25 cellular contexts compared by ENCODE assay signal in the genomic region with DNA sequence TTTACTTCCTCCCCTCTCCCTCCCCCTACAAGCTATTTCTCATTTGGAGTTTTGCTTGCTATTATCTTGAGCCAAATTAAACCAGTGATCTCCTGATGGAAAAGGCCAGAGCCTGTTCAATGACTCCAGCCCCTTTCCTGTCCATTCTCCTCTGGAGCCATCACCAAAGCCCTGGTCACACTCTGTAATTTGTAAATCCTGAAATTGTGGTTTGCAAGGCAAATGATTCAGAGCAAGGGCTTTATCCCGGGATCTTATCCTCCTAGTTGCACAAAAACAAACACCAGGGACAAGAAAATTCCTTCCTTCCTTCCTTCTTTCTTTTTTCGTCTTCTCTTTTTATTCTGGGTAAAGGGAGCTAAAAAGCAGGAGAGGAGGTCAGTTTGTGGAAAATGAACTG.
DNase-seq lines count a peak whose midpoint lies in the region; ATAC-seq and TF ChIP-seq lines count a peak whose summit lies in the region.
"Had no signal": no experiment of that assay in that cellular context is flagged by ENCODE, and none has a peak within 500 bp of the region (broad histone marks: within the 10 kb centered on the region; RNA-seq: fewer than 3 reads in every experiment).

No MANE protein-coding gene starts in this region.

- H3K27me3 Mint-ChIP-seq in activated naive CD4-positive, alpha-beta T cell treated with anti-CD3 and anti-CD28 coated beads, Interleukin-2, amount 50 U/mL, for 24 hours = no peaks in the 10 kb centered on the region
- no peaks in the 10 kb centered on the region for H3K27me3 Mint-ChIP-seq in activated CD8-positive, alpha-beta T cell treated with anti-CD3 and anti-CD28 coated beads, Interleukin-2, amount 10 ng/mL, durations not matched to agents 7 days and 5 days (ENCODE audit: low read depth)
- H3K27me3 Mint-ChIP-seq: activated CD4-positive, alpha-beta T cell treated with anti-CD3 and anti-CD28 coated beads, Interleukin-2, amount 10 ng/mL, durations not matched to agents 24 days and 14 days; memory B cell had no signal

- no peaks in the 10 kb centered on the region for H3K9me3 ChIP-seq in adipocyte (ENCODE audit: control insufficient read depth, low read length)
- H3K9me3 ChIP-seq in iPS-20b (ENCODE audit: insufficient read depth, low read depth, low read length) = no peaks in the 10 kb centered on the region
- no peaks in the 10 kb centered on the region for H3K9me3 ChIP-seq in OCI-LY7 (ENCODE audit: low read length)
- H3K9me3 ChIP-seq: A549, breast epithelium, psoas muscle, stomach, upper lobe of left lung had no signal

- H3K36me3 ChIP-seq in adipocyte (ENCODE audit: control insufficient read depth, insufficient read depth, low read length, severe bottlenecking) (no peaks in the 10 kb centered on the region), iPS-20b (ENCODE audit: insufficient read depth, low read depth, low read length) (no peaks in the 10 kb centered on the region), OCI-LY7 (ENCODE audit: insufficient read depth, low read length) (no peaks in the 10 kb centered on the region)
- H3K36me3 ChIP-seq: breast epithelium, stomach, upper lobe of left lung had no signal

- H3K27ac ChIP-seq in iPS-20b (ENCODE audit: low read length) (peak overlapping the region; percentile 78), OCI-LY7 (ENCODE audit: low read depth, low read length, poor library complexity, severe bottlenecking) (no peak overlapping the region)
- H3K27ac ChIP-seq: A549, breast epithelium, coronary artery, psoas muscle, skin epidermis, stomach, upper lobe of left lung had no signal

- H3K4me1 ChIP-seq in adipocyte (ENCODE audit: control insufficient read depth, insufficient read depth, low read length) = no peaks in the 10 kb centered on the region
- peaks cover 41% of the 10 kb centered on the region for H3K4me1 ChIP-seq in iPS-20b (ENCODE audit: insufficient read depth, low read length)
- H3K4me1 ChIP-seq in OCI-LY7 (ENCODE audit: insufficient read depth, low read length, poor library complexity, severe bottlenecking) = no peaks in the 10 kb centered on the region
- H3K4me1 ChIP-seq: A549, breast epithelium, psoas muscle, stomach had no signal

- peak overlapping the region; percentile 39 for H3K4me3 Mint-ChIP-seq in activated naive CD4-positive, alpha-beta T cell treated with anti-CD3 and anti-CD28 coated beads, Interleukin-2, amount 50 U/mL, for 24 hours
- no peak overlapping the region for H3K4me3 Mint-ChIP-seq in activated CD8-positive, alpha-beta T cell treated with anti-CD3 and anti-CD28 coated beads, Interleukin-2, amount 10 ng/mL, durations not matched to agents 7 days and 5 days
- H3K4me3 Mint-ChIP-seq: activated CD4-positive, alpha-beta T cell treated with anti-CD3 and anti-CD28 coated beads, Interleukin-2, amount 10 ng/mL, durations not matched to agents 24 days and 14 days; memory B cell had no signal

- no peak for TF ChIP-seq CTCF in OCI-LY7 (conservative IDR thresholded peaks at IDR 0.05; ENCODE audit: low read length)

- no peak overlapping the region for H2AFZ ChIP-seq in OCI-LY7 (ENCODE audit: low read length)

- H3K4me3 ChIP-seq in adipocyte (ENCODE audit: low read length) = no peak overlapping the region
- peak overlapping the region; percentile 18; the same call in 1 of the 2 replicates for H3K4me3 ChIP-seq in iPS-20b (ENCODE audit: low read length)
- no peak overlapping the region for H3K4me3 ChIP-seq in OCI-LY7 (ENCODE audit: low read depth, low read length, poor library complexity, severe bottlenecking)
- H3K4me3 ChIP-seq: A549, breast epithelium, coronary artery, psoas muscle, skin epidermis, stomach, upper lobe of left lung had no signal

- no peak for DNase-seq in activated naive CD4-positive, alpha-beta T cell treated with anti-CD3 and anti-CD28 coated beads, Interleukin-2, amount 50 U/mL, for 16 hours
- DNase-seq in adipocyte (ENCODE audit: low read depth) (peak; percentile 42), SKM-1 treated with dmso at 0.1 percent for 144 hours (lab: John Stamatoyannopoulos, UW; ENCODE audit: unreplicated experiment) (no peak), OCI-LY7 (ENCODE audit: low spot score) (no peak)
- no peak for DNase-seq in activated CD8-positive, alpha-beta T cell treated with anti-CD3 and anti-CD28 coated beads, Interleukin-2, amount 10 ng/mL, durations not matched to agents 7 days and 5 days
- DNase-seq: activated CD4-positive, alpha-beta T cell treated with anti-CD3 and anti-CD28 coated beads, Interleukin-2, amount 10 ng/mL, durations not matched to agents 24 days and 14 days; foreskin fibroblast; hippocampal formation; KG1; kidney glomerular epithelial cell; NCI-H1930; NCI-H446; psoas muscle; stimulated activated CD4-positive, alpha-beta T cell treated with anti-CD3 and anti-CD28 coated beads, Interleukin-2, amount 100 ng/mL, for 48 hours; stomach; upper lobe of left lung had no signal

- no peaks in the 10 kb centered on the region for H3K79me2 ChIP-seq in OCI-LY7 (ENCODE audit: insufficient read depth, low read depth, low read length)

- intact Hi-C loops in OCI-LY7 (cut with micrococcal nuclease; ENCODE audit: unreplicated experiment) = no loop called here

- peaks cover 17% of the 10 kb centered on the region for H3K4me1 Mint-ChIP-seq in activated naive CD4-positive, alpha-beta T cell treated with anti-CD3 and anti-CD28 coated beads, Interleukin-2, amount 50 U/mL, for 24 hours
- H3K4me1 Mint-ChIP-seq in activated CD8-positive, alpha-beta T cell treated with anti-CD3 and anti-CD28 coated beads, Interleukin-2, amount 10 ng/mL, durations not matched to agents 7 days and 5 days (ENCODE audit: low read depth) = peaks cover 8% of the 10 kb centered on the region
- H3K4me1 Mint-ChIP-seq: memory B cell had no signal

- no peak overlapping the region for H3K27ac Mint-ChIP-seq in activated naive CD4-positive, alpha-beta T cell treated with anti-CD3 and anti-CD28 coated beads, Interleukin-2, amount 50 U/mL, for 24 hours
- no peak overlapping the region for H3K27ac Mint-ChIP-seq in activated CD8-positive, alpha-beta T cell treated with anti-CD3 and anti-CD28 coated beads, Interleukin-2, amount 10 ng/mL, durations not matched to agents 7 days and 5 days
- H3K27ac Mint-ChIP-seq: activated CD4-positive, alpha-beta T cell treated with anti-CD3 and anti-CD28 coated beads, Interleukin-2, amount 10 ng/mL, durations not matched to agents 24 days and 14 days; CD14-positive monocyte; memory B cell had no signal

- no peak overlapping the region for H3K9ac ChIP-seq in adipocyte (ENCODE audit: low read length)
- peak overlapping the region; percentile 72; the same call in 1 of the 2 replicates for H3K9ac ChIP-seq in iPS-20b (ENCODE audit: low read depth, low read length)

- POLR2A ChIA-PET in OCI-LY7 (lab: Charles Lee) = interaction anchor here (0.6 kb wide), 1 partner anchor 346 kb away, joined by 3 read pairs; no protein-coding TSS in a partner anchor
- POLR2A ChIA-PET in activated CD8-positive, alpha-beta T cell treated with anti-CD3 and anti-CD28 coated beads, Interleukin-2, amount 10 ng/mL, durations not matched to agents 7 days and 5 days (lab: Charles Lee) = interaction anchor here (0.6 kb wide), 1 partner anchor 672 kb away, joined by 3 read pairs; no protein-coding TSS in a partner anchor

- no peak overlapping the region for H3K4me2 ChIP-seq in OCI-LY7 (ENCODE audit: low read length)
- H3K4me2 ChIP-seq: A549 had no signal

- ATAC-seq in GM18909 (IDR thresholded peaks at IDR 0.05; ENCODE audit: poor library complexity, unreplicated experiment) = no peak
- ATAC-seq in activated CD8-positive, alpha-beta T cell treated with anti-CD3 and anti-CD28 coated beads, Interleukin-2, amount 10 ng/mL, durations not matched to agents 7 days and 5 days = no peak
- ATAC-seq: A549, psoas muscle had no signal

- no TSS peak for BruUV-seq in OCI-LY7 (replicated peaks; lab: Mats Ljungman, UMichigan)

- H3K9me3 Mint-ChIP-seq in activated naive CD4-positive, alpha-beta T cell treated with anti-CD3 and anti-CD28 coated beads, Interleukin-2, amount 50 U/mL, for 24 hours = no peaks in the 10 kb centered on the region
- H3K9me3 Mint-ChIP-seq in activated CD8-positive, alpha-beta T cell treated with anti-CD3 and anti-CD28 coated beads, Interleukin-2, amount 10 ng/mL, durations not matched to agents 7 days and 5 days (ENCODE audit: insufficient read depth) = no peaks in the 10 kb centered on the region
- H3K9me3 Mint-ChIP-seq: activated CD4-positive, alpha-beta T cell treated with anti-CD3 and anti-CD28 coated beads, Interleukin-2, amount 10 ng/mL, durations not matched to agents 24 days and 14 days; memory B cell had no signal

- H3K36me3 Mint-ChIP-seq in activated naive CD4-positive, alpha-beta T cell treated with anti-CD3 and anti-CD28 coated beads, Interleukin-2, amount 50 U/mL, for 24 hours = no peaks in the 10 kb centered on the region
- H3K36me3 Mint-ChIP-seq in activated CD8-positive, alpha-beta T cell treated with anti-CD3 and anti-CD28 coated beads, Interleukin-2, amount 10 ng/mL, durations not matched to agents 7 days and 5 days (ENCODE audit: low read depth) = no peaks in the 10 kb centered on the region
- H3K36me3 Mint-ChIP-seq: CD14-positive monocyte, memory B cell had no signal

- H3K27me3 ChIP-seq in adipocyte (replicated peaks; ENCODE audit: control insufficient read depth, insufficient read depth, low read length) (no peaks in the 10 kb centered on the region), iPS-20b (ENCODE audit: insufficient read depth, low read length) (no peaks in the 10 kb centered on the region)
- H3K27me3 ChIP-seq: breast epithelium, stomach, upper lobe of left lung had no signal

- CTCF ChIA-PET in OCI-LY7 (lab: Charles Lee; ENCODE audit: unreplicated experiment) = no interaction called here
- CTCF ChIA-PET in activated CD8-positive, alpha-beta T cell treated with anti-CD3 and anti-CD28 coated beads, Interleukin-2, amount 10 ng/mL, durations not matched to agents 7 days and 5 days (lab: Charles Lee) = no interaction called here

- no peaks in the 10 kb centered on the region for H3K9me2 ChIP-seq in OCI-LY7 (ENCODE audit: insufficient read depth, low read length)

- no peaks in the 10 kb centered on the region for H4K20me1 ChIP-seq in OCI-LY7 (ENCODE audit: insufficient read depth, low read length)
